Comparison of ENCODE assay signal across 19 cellular contexts in the genomic region with DNA sequence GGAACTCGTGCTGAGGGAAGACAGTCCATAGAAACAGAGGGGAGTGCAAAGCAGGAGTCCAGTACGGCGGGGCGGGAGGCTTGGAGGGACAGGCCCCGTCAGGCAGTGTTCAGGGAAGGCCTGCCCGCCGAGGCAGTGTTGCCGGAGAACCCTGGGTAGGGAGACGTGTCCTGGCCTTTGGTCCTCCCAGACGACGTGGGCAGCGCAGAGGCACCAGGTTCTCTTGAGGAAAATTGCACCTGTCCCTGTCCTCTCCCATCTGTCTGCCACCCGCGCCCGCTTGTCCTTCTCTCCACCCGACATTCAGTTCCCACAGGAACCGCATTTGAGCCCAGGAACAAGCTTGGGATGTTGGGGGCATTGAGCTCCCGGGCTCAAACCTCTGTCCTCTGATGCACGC. TPM values are rescaled to one million over a fixed set of nuclear protein-coding genes. Genes with fewer than 3 reads are reported as not detected.
"Had no signal": no experiment of that assay in that cellular context is flagged by ENCODE, and none has a peak within 500 bp of the region (broad histone marks: within the 10 kb centered on the region; RNA-seq: fewer than 3 reads in every experiment).

No MANE protein-coding gene starts in this region.

RNA-seq across cellular contexts. Expression of gene SPDYE17, which starts 38.3 kb away (rescaled TPM):
- total RNA-seq: activated CD8-positive, alpha-beta memory T cell treated with anti-CD3 and anti-CD28 coated beads for 36 hours; activated CD8-positive, alpha-beta memory T cell treated with anti-CD3 and anti-CD28 coated beads, Interleukin-2, amount 10 ng/mL, durations not matched to agents 7 days and 5 days; activated CD8-positive, alpha-beta T cell treated with anti-CD3 and anti-CD28 coated beads for 36 hours; activated naive CD4-positive, alpha-beta T cell treated with anti-CD3 and anti-CD28 coated beads for 36 hours; activated naive CD4-positive, alpha-beta T cell treated with anti-CD3 and anti-CD28 coated beads, Interleukin-2, amount 50 U/mL, for 72 hours; activated naive CD8-positive, alpha-beta T cell treated with anti-CD3 and anti-CD28 coated beads, Interleukin-2, amount 10 ng/mL, durations not matched to agents 7 days and 5 days; activated T-helper 1 cell treated with anti-CD3 and anti-CD28 coated beads, Interleukin-12 subunit alpha, Interleukin-12 subunit beta, Interleukin-2, Interleukin-4 antibody, amounts not matched to agents 30 ng/mL and 10 ng/mL and 1 ng/mL, durations not matched to agents 14 hours and 24 hours and 36 hours; activated T-helper 2 cell treated with anti-CD3 and anti-CD28 coated beads, Interferon-gamma antibody, Interleukin-2, Interleukin-4, amounts not matched to agents 10 μg/mL and 5 μg/mL and 100 μg/mL, durations not matched to agents 14 hours and 24 hours and 36 hours; ascending aorta; breast epithelium; dorsolateral prefrontal cortex; endodermal cell; epithelial cell of proximal tubule; esophagus mucosa; foreskin keratinocyte; gastrocnemius medialis; T-cell; T-helper 2 cell treated with Interferon-gamma antibody and Interleukin-4, amounts not matched to agents 100 ng/mL and 5 ng/mL, for 36 hours; WTC11 had no signal
- polyA plus RNA-seq: foreskin keratinocyte had no signal
